In genomic region chr9:115289757-115290208, GRCh38 we compare ENCODE assay signal across 17 cellular contexts.
A peak's percentile ranks its signal among the peaks of the same experiment; 100 is the strongest.
DNase-seq lines count a peak whose midpoint lies in the region; ATAC-seq, FAIRE-seq and TF ChIP-seq lines count a peak whose summit lies in the region.
"Had no signal": no experiment of that assay in that cellular context is flagged by ENCODE, and none has a peak within 500 bp of the region (broad histone marks: within the 10 kb centered on the region; RNA-seq: fewer than 3 reads in every experiment).

No MANE protein-coding gene starts in this region.

- TF ChIP-seq CTCF in AG04450 (IDR thresholded peaks at IDR 0.05; ENCODE audit: low read depth, low read length) (no peak), astrocyte of the spinal cord (IDR thresholded peaks at IDR 0.05; ENCODE audit: low read depth, low read length) (no peak), kidney epithelial cell (IDR thresholded peaks at IDR 0.05; ENCODE audit: insufficient read depth, low read length, poor library complexity, severe bottlenecking) (no peak)

- FAIRE-seq in GM12892 (lab: Jason Lieb, UNC) = no peak
- FAIRE-seq: frontal cortex, K562 had no signal

- H3K4me3 ChIP-seq in AG04450 (ENCODE audit: low read depth, low read length) (no peak overlapping the region), astrocyte of the spinal cord (ENCODE audit: low read depth, low read length) (no peak overlapping the region), kidney epithelial cell (ENCODE audit: low read depth, low read length) (no peak overlapping the region)
- H3K4me3 ChIP-seq: dorsolateral prefrontal cortex, K562 had no signal

- POLR2A ChIA-PET in AG04450 (lab: Yijun Ruan, JAX) = no interaction called here

- DNase-seq in AG04450 (ENCODE audit: low read depth, low spot score) (peak; percentile 39), HS-27A (ENCODE audit: low read depth) (peak; percentile 53), astrocyte of the spinal cord (ENCODE audit: low read depth, low spot score) (peak; percentile 87), kidney epithelial cell (ENCODE audit: low read depth) (peak; percentile 56), NCI-H146 treated with DMSO at 0.1 percent for 48 hours (lab: John Stamatoyannopoulos, UW; ENCODE audit: unreplicated experiment) (no peak), GM12892 (ENCODE audit: insufficient read length) (no peak)
- DNase-seq: activated CD4-positive, alpha-beta memory T cell treated with anti-CD3 and anti-CD28 coated beads, Interleukin-2, amount 10 ng/mL, durations not matched to agents 7 days and 5 days; amygdala; dorsolateral prefrontal cortex; islet precursor cell; naive thymus-derived CD4-positive, alpha-beta T cell; NCI-H1436; stimulated activated CD4-positive, alpha-beta T cell treated with anti-CD3 and anti-CD28 coated beads, Interleukin-4, amount 100 ng/mL, for 1 hour had no signal

- H3K27me3 ChIP-seq in AG04450 (ENCODE audit: control insufficient read depth, insufficient read depth, low read length) = no peaks in the 10 kb centered on the region
- no peaks in the 10 kb centered on the region for H3K27me3 ChIP-seq in kidney epithelial cell (ENCODE audit: control insufficient read depth, insufficient read depth, low read length)
- H3K27me3 ChIP-seq: dorsolateral prefrontal cortex had no signal

- ATAC-seq in HG02981 (IDR thresholded peaks at IDR 0.05; ENCODE audit: unreplicated experiment) = no peak
- no peak for ATAC-seq in HG03520 (IDR thresholded peaks at IDR 0.05; ENCODE audit: unreplicated experiment)
- ATAC-seq: K562; naive thymus-derived CD4-positive, alpha-beta T cell had no signal

- CTCF ChIA-PET in AG04450 (lab: Charles Lee) = no interaction called here

- no peak for TF ChIP-seq POLR2A in GM12892 (IDR thresholded peaks at IDR 0.05; ENCODE audit: low read depth, low read length)

- in situ Hi-C loops in astrocyte of the spinal cord (cut with HindIII; ENCODE audit: low sequenced_read_pairs) = no loop called here

- H3K9me3 ChIP-seq in AG04450 (ENCODE audit: control insufficient read depth, insufficient read depth, low read length) = no peaks in the 10 kb centered on the region

- no peak overlapping the region for H3K27ac ChIP-seq in AG04450 (ENCODE audit: low read depth, low read length)
- H3K27ac ChIP-seq: dorsolateral prefrontal cortex had no signal

- H3K36me3 ChIP-seq in kidney epithelial cell (ENCODE audit: control insufficient read depth, insufficient read depth, low read length) = no peaks in the 10 kb centered on the region

Comparison
In these comparisons a context has a peak if more than half of its experiments do, and no peak if none do; other contexts are left out.
1. DNase-seq: peak in AG04450 (single experiment), HS-27A (single experiment), astrocyte of the spinal cord (single experiment) and kidney epithelial cell (single experiment); none in NCI-H146 treated with DMSO at 0.1 percent for 48 hours (single experiment) and GM12892 (single experiment).